15 cellular contexts compared by ENCODE assay signal in the genomic region with DNA sequence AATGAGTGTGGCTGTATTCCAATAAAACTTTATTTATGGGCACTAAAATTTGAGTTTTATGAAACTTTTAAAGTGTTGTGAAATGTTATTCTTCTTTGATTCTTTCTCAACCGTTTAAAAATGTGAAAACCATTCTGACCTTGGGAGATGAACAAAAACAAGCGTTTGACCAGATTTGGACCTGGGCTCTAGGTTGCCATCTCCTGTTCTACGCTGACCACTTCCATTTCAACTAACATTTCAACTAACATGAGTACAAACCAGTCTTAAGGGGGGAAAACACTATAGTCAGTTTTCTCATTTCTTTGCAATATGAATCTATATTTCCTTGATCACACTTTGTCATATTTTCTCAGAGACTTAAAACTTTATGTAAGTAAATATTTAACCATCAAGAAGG.
A peak's percentile ranks its signal among the peaks of the same experiment; 100 is the strongest.
DNase-seq lines count a peak whose midpoint lies in the region; ATAC-seq and TF ChIP-seq lines count a peak whose summit lies in the region.
"Had no signal": no experiment of that assay in that cellular context is flagged by ENCODE, and none has a peak within 500 bp of the region (broad histone marks: within the 10 kb centered on the region; RNA-seq: fewer than 3 reads in every experiment).

No MANE protein-coding gene starts in this region.

- H3K27me3 ChIP-seq in BE2C (peaks cover 15% of the 10 kb centered on the region), left lung (peaks cover 0 to under 1% of the 10 kb centered on the region in 2 donors)
- H3K27me3 ChIP-seq: colonic mucosa had no signal

- TF ChIP-seq CTCF in BE2C (IDR thresholded peaks at IDR 0.05; ENCODE audit: low read depth, low read length) (peak; percentile 33), HFF-Myc (IDR thresholded peaks at IDR 0.05; ENCODE audit: low read depth, low read length, missing control alignments) (peak; percentile 17), left lung (IDR thresholded peaks at IDR 0.05) (no peak)

- intact Hi-C loops in left lung (cut with DNase I): no loop called here

- no peak overlapping the region for H3K27ac ChIP-seq in left lung
- H3K27ac ChIP-seq: colonic mucosa had no signal

- no peak for DNase-seq in BE2C
- no peak for DNase-seq in HFF-Myc (ENCODE audit: extremely low read depth, low read depth)
- DNase-seq in amniotic epithelial cell (ENCODE audit: low read depth): peak; percentile 0
- no peak for DNase-seq in left lung
- no peak for DNase-seq in inferior parietal cortex (ENCODE audit: extremely low spot score)
- no peak for DNase-seq in stimulated activated CD4-positive, alpha-beta T cell treated with anti-CD3 and anti-CD28 coated beads, Interleukin-4, amount 100 ng/mL, for 1 hour
- no peak for DNase-seq in medulla oblongata (ENCODE audit: extremely low spot score)
- DNase-seq in T1000 (lab: John Stamatoyannopoulos, UW): no peak
- DNase-seq: Calu3, colonic mucosa, kidney glomerular epithelial cell, NCI-H1105, NCI-H524 treated with DMSO at 0.1 percent for 48 hours, SIG-M5, substantia nigra had no signal

- H3K9me3 ChIP-seq in BE2C: no peaks in the 10 kb centered on the region
- H3K9me3 ChIP-seq in left lung: no peaks in the 10 kb centered on the region
- H3K9me3 ChIP-seq: colonic mucosa had no signal

- H3K36me3 ChIP-seq in BE2C: no peaks in the 10 kb centered on the region
- no peaks in the 10 kb centered on the region for H3K36me3 ChIP-seq in left lung
- H3K36me3 ChIP-seq: colonic mucosa had no signal

- H3K4me1 ChIP-seq in BE2C: no peaks in the 10 kb centered on the region
- H3K4me1 ChIP-seq in left lung: no peaks in the 10 kb centered on the region
- H3K4me1 ChIP-seq: colonic mucosa had no signal

- ATAC-seq in left lung: peak; percentile 54

- H3K4me3 ChIP-seq in BE2C (ENCODE audit: low read depth, low read length): no peak overlapping the region
- H3K4me3 ChIP-seq in HFF-Myc (replicated peaks; ENCODE audit: low read depth, low read length): no peak overlapping the region
- no peak overlapping the region for H3K4me3 ChIP-seq in left lung
- H3K4me3 ChIP-seq: colonic mucosa had no signal

Comparison
In these comparisons a context has a peak if more than half of its experiments do, and no peak if none do; other contexts are left out.
1. CTCF ChIP-seq: peak in BE2C (single experiment) and HFF-Myc (single experiment); none in left lung (0 of 2).